2 cellular contexts compared by ENCODE assay signal in the genomic region with DNA sequence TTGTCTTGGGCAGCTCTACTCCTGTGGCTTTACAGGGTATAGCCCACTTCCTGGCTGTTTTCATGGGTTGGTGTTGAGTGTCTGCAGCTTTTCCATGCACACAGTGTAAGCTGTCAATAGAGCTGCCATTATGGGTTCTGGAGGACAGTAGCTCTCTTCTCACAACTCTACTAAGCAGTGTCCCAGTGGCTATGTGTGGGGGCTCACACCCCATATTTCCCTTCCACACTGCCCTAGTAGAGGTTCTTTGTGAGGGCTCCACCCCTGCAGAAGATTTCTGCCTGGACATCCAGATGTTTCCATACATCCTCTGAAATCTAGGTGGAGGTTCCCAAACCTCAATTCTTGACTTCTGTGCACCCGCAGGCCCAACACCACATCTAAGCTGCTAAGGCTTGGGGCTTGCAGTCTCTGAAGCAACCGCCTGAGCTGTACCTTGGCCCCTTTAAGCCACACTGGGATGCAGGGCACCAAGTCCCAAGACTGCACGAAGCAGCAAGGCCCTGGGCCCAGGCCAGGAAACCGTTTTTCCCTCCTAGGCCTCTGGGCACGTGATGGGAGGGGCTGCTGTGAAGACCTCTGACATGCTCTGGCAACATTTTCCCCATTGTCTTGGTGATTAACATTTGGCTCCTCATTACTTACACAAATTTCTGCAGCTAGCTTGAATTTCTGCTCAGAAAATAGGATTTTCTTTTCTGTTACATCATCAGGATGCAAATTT.
TF ChIP-seq lines count a peak whose summit lies in the region.

No MANE protein-coding gene starts in this region.

TF ChIP-seq in HEK293, 187 proteins besides CTCF, POLR2A, EP300 and RAD21 (continues in another document):
- no peak for TF ChIP-seq ZFHX2 (tag by site-specific recombination; conservative IDR thresholded peaks at IDR 0.05)
- TF ChIP-seq HOXA7 (CRISPR knock-in tag; IDR thresholded peaks at IDR 0.05; ENCODE audit: borderline replicate concordance), result no peak
- no peak for TF ChIP-seq SCRT2 (tag by site-specific recombination; IDR thresholded peaks at IDR 0.05)
- no peak for TF ChIP-seq ZNF174 (tag by site-specific recombination; IDR thresholded peaks at IDR 0.05)
- TF ChIP-seq, protein P1, sequence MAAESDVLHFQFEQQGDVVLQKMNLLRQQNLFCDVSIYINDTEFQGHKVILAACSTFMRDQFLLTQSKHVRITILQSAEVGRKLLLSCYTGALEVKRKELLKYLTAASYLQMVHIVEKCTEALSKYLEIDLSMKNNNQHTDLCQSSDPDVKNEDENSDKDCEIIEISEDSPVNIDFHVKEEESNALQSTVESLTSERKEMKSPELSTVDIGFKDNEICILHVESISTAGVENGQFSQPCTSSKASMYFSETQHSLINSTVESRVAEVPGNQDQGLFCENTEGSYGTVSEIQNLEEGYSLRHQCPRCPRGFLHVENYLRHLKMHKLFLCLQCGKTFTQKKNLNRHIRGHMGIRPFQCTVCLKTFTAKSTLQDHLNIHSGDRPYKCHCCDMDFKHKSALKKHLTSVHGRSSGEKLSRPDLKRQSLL (tag by site-specific recombination; IDR thresholded peaks at IDR 0.05), result no peak
- no peak for TF ChIP-seq ZNF138 (tag by site-specific recombination; IDR thresholded peaks at IDR 0.05; ENCODE audit: borderline replicate concordance)
- TF ChIP-seq ZNF423 (tag by site-specific recombination; IDR thresholded peaks at IDR 0.05), result no peak
- no peak for TF ChIP-seq ZNF2 (tag by site-specific recombination; IDR thresholded peaks at IDR 0.05)
- no peak for TF ChIP-seq GLI2 (tag by site-specific recombination; IDR thresholded peaks at IDR 0.05; ENCODE audit: borderline replicate concordance, low read depth)
- no peak for TF ChIP-seq ZNF274 (IDR thresholded peaks at IDR 0.05; ENCODE audit: low read length)
- TF ChIP-seq ZNF274 (tag by site-specific recombination; IDR thresholded peaks at IDR 0.05; ENCODE audit: borderline replicate concordance), result no peak
- TF ChIP-seq, protein P2, sequence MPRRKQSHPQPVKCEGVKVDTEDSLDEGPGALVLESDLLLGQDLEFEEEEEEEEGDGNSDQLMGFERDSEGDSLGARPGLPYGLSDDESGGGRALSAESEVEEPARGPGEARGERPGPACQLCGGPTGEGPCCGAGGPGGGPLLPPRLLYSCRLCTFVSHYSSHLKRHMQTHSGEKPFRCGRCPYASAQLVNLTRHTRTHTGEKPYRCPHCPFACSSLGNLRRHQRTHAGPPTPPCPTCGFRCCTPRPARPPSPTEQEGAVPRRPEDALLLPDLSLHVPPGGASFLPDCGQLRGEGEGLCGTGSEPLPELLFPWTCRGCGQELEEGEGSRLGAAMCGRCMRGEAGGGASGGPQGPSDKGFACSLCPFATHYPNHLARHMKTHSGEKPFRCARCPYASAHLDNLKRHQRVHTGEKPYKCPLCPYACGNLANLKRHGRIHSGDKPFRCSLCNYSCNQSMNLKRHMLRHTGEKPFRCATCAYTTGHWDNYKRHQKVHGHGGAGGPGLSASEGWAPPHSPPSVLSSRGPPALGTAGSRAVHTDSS (tag by site-specific recombination; IDR thresholded peaks at IDR 0.05), result no peak
- TF ChIP-seq, protein P3, sequence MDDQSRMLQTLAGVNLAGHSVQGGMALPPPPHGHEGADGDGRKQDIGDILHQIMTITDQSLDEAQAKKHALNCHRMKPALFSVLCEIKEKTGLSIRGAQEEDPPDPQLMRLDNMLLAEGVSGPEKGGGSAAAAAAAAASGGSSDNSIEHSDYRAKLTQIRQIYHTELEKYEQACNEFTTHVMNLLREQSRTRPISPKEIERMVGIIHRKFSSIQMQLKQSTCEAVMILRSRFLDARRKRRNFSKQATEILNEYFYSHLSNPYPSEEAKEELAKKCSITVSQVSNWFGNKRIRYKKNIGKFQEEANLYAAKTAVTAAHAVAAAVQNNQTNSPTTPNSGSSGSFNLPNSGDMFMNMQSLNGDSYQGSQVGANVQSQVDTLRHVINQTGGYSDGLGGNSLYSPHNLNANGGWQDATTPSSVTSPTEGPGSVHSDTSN (CRISPR knock-in tag; IDR thresholded peaks at IDR 0.05), result no peak
- TF ChIP-seq ZFP69B (tag by site-specific recombination; IDR thresholded peaks at IDR 0.05), result no peak
- TF ChIP-seq MYNN (tag by site-specific recombination; IDR thresholded peaks at IDR 0.05; ENCODE audit: borderline replicate concordance), result no peak
- TF ChIP-seq SCRT1 (tag by site-specific recombination; IDR thresholded peaks at IDR 0.05; ENCODE audit: borderline replicate concordance), result no peak
- 0 out of 2 replicates have a peak, but pooled peaks have one; percentile 12 for TF ChIP-seq ZNF549 (tag by site-specific recombination; IDR thresholded peaks at IDR 0.05)
- no peak for TF ChIP-seq ZSCAN23 (tag by site-specific recombination; IDR thresholded peaks at IDR 0.05)
- TF ChIP-seq, protein P4, sequence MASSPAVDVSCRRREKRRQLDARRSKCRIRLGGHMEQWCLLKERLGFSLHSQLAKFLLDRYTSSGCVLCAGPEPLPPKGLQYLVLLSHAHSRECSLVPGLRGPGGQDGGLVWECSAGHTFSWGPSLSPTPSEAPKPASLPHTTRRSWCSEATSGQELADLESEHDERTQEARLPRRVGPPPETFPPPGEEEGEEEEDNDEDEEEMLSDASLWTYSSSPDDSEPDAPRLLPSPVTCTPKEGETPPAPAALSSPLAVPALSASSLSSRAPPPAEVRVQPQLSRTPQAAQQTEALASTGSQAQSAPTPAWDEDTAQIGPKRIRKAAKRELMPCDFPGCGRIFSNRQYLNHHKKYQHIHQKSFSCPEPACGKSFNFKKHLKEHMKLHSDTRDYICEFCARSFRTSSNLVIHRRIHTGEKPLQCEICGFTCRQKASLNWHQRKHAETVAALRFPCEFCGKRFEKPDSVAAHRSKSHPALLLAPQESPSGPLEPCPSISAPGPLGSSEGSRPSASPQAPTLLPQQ (tag by site-specific recombination; IDR thresholded peaks at IDR 0.05), result no peak
- peak; percentile 97 for TF ChIP-seq ZNF585B (tag by site-specific recombination; IDR thresholded peaks at IDR 0.05)
- TF ChIP-seq, protein P5, sequence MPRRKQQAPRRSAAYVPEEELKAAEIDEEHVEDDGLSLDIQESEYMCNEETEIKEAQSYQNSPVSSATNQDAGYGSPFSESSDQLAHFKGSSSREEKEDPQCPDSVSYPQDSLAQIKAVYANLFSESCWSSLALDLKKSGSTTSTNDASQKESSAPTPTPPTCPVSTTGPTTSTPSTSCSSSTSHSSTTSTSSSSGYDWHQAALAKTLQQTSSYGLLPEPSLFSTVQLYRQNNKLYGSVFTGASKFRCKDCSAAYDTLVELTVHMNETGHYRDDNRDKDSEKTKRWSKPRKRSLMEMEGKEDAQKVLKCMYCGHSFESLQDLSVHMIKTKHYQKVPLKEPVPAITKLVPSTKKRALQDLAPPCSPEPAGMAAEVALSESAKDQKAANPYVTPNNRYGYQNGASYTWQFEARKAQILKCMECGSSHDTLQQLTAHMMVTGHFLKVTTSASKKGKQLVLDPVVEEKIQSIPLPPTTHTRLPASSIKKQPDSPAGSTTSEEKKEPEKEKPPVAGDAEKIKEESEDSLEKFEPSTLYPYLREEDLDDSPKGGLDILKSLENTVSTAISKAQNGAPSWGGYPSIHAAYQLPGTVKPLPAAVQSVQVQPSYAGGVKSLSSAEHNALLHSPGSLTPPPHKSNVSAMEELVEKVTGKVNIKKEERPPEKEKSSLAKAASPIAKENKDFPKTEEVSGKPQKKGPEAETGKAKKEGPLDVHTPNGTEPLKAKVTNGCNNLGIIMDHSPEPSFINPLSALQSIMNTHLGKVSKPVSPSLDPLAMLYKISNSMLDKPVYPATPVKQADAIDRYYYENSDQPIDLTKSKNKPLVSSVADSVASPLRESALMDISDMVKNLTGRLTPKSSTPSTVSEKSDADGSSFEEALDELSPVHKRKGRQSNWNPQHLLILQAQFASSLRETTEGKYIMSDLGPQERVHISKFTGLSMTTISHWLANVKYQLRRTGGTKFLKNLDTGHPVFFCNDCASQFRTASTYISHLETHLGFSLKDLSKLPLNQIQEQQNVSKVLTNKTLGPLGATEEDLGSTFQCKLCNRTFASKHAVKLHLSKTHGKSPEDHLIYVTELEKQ (tag by site-specific recombination; IDR thresholded peaks at IDR 0.05; ENCODE audit: borderline replicate concordance), result no peak

TF ChIP-seq in GM12878, 131 proteins besides CTCF, POLR2A, EP300 and RAD21:
- TF ChIP-seq CBX5 (IDR thresholded peaks at IDR 0.05; ENCODE audit: low read depth), result peak; percentile 97
- no peak for TF ChIP-seq SIX5 (IDR thresholded peaks at IDR 0.05; ENCODE audit: low read depth, low read length, severe bottlenecking)
